ENCODE assay signal across 1 cellular context in genomic region chr14:96956464-96957239, GRCh38.
TF ChIP-seq lines count a peak whose summit lies in the region.

No MANE protein-coding gene starts in this region.

TF ChIP-seq in GM23338, 12 proteins besides CTCF, POLR2A, EP300 and RAD21 (continued from another document):
- no peak for TF ChIP-seq ZNF462 (CRISPR knock-in tag; IDR thresholded peaks at IDR 0.05)
- TF ChIP-seq ETS1 (IDR thresholded peaks at IDR 0.05), result no peak
- no peak for TF ChIP-seq EZH2 (IDR thresholded peaks at IDR 0.05; ENCODE audit: low read depth, unreplicated experiment)
- no peak for TF ChIP-seq JUNB (IDR thresholded peaks at IDR 0.05; ENCODE audit: unreplicated experiment)
- TF ChIP-seq POLR2AphosphoS5 (IDR thresholded peaks at IDR 0.05; ENCODE audit: low read depth), result no peak
- no peak for TF ChIP-seq CREB1 (CRISPR knock-in tag; IDR thresholded peaks at IDR 0.05; ENCODE audit: low read depth)
- no peak for TF ChIP-seq NANOG (IDR thresholded peaks at IDR 0.05; ENCODE audit: borderline replicate concordance)
- no peak for TF ChIP-seq STAT1 (IDR thresholded peaks at IDR 0.05; ENCODE audit: unreplicated experiment)
- TF ChIP-seq REST (IDR thresholded peaks at IDR 0.05; ENCODE audit: unreplicated experiment), result no peak
- TF ChIP-seq ZNF331 (CRISPR knock-in tag; IDR thresholded peaks at IDR 0.05; ENCODE audit: low read depth), result no peak
- no peak for TF ChIP-seq EZH2phosphoT487 (IDR thresholded peaks at IDR 0.05; ENCODE audit: unreplicated experiment)
